Comparison of ENCODE assay signal across 1 cellular context in the genomic region with DNA sequence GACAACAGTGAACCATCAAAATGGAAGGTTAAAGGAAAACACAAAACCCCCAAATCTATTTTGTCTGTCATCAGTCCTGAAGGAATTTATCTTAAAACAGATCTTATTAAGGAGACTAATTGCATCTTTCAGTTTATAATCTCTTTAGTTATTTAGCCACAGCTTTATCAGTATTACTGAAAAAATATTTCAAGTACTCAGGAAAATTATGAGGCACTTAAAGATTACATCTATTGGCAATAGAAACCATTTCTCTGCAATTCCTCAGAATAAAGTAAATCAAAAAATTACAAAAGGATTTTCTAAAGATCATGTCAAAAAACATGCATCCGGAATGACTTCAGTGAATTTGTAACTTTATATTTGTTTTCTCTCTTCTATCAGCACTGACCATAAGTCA.
TF ChIP-seq lines count a peak whose summit lies in the region.

No MANE protein-coding gene starts in this region.

TF ChIP-seq in endothelial cell of umbilical vein, 7 proteins besides CTCF, POLR2A, EP300 and RAD21 (continued from another document):
- TF ChIP-seq JUN (IDR thresholded peaks at IDR 0.05; ENCODE audit: borderline replicate concordance, insufficient read depth, insufficient read length, low read depth) = no peak
- no peak for TF ChIP-seq EZH2 (IDR thresholded peaks at IDR 0.05; ENCODE audit: borderline replicate concordance, low read depth, low read length, severe bottlenecking)
- no peak for TF ChIP-seq POLR2AphosphoS5 (IDR thresholded peaks at IDR 0.05; ENCODE audit: insufficient read depth, low read depth, low read length)
- no peak for TF ChIP-seq GATA2 (IDR thresholded peaks at IDR 0.05; ENCODE audit: insufficient read depth, insufficient read length, low read depth, low read length)
